Comparison of ENCODE assay signal across 21 cellular contexts in the genomic region with DNA sequence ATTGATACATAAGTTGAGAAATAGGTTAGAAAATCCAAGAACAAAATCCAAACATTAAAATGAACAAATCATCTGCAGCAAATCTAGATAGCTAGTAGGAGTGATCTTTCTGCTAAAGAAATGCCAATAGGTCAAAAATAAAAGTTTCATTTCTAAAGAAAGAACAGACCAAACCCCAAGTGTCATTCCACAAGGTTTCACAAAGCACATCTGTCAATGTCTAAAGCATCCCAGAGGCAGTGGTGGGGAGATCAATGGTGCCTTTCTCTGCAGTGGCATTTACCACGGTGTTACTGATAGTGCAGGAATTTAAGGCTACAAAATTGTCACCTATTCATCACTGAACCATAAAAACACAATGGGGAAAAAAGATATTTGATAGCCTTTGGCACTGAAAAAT.
DNase-seq lines count a peak whose midpoint lies in the region; ATAC-seq, FAIRE-seq and TF ChIP-seq lines count a peak whose summit lies in the region.
"Had no signal": no experiment of that assay in that cellular context is flagged by ENCODE, and none has a peak within 500 bp of the region (broad histone marks: within the 10 kb centered on the region; RNA-seq: fewer than 3 reads in every experiment).

No MANE protein-coding gene starts in this region.

- POLR2A ChIA-PET in PC-3 (lab: Charles Lee; ENCODE audit: unreplicated experiment): interaction anchor here (0.6 kb wide), 1 partner anchor 469 kb away, joined by 3 read pairs; no protein-coding TSS in a partner anchor
- POLR2A ChIA-PET in A673 (lab: Charles Lee; ENCODE audit: low non-redundant PET): no interaction called here

- H3K23ac ChIP-seq in neuronal stem cell (ENCODE audit: low read depth, low read length, poor library complexity): no peak overlapping the region

- no peak overlapping the region for H2AFZ ChIP-seq in PC-3 (ENCODE audit: low read length)
- no peak overlapping the region for H2AFZ ChIP-seq in neuronal stem cell (ENCODE audit: low read length)

- H3K9ac ChIP-seq in PC-3 (ENCODE audit: low read length) (no peak overlapping the region), neuronal stem cell (ENCODE audit: low read depth, low read length, poor library complexity) (no peak overlapping the region)

- H4K91ac ChIP-seq in neuronal stem cell (ENCODE audit: low read depth, low read length, poor library complexity): no peak overlapping the region

- H3K14ac ChIP-seq in neuronal stem cell (ENCODE audit: low read length): no peak overlapping the region

- H3K4me2 ChIP-seq in PC-3 (ENCODE audit: low read length) (peak overlapping the region; percentile 25), neuronal stem cell (ENCODE audit: insufficient read depth, low read length, poor library complexity, severe bottlenecking) (no peak overlapping the region)

- H3K27ac ChIP-seq in PC-3 (ENCODE audit: low read length) (peak overlapping the region; percentile 16), mesodermal cell (ENCODE audit: low read depth, low read length, severe bottlenecking) (peak overlapping the region; percentile 52), A673 (ENCODE audit: low read depth, low read length, poor library complexity, severe bottlenecking) (no peak overlapping the region), tibial artery (no peak overlapping the region), neuronal stem cell (replicated peaks; ENCODE audit: low read length) (no peak overlapping the region)
- H3K27ac ChIP-seq: ascending aorta, esophagus muscularis mucosa, VCaP had no signal

- H3F3A ChIP-seq in PC-3 (ENCODE audit: low read length, unreplicated experiment): no peaks in the 10 kb centered on the region

- H2BK120ac ChIP-seq in neuronal stem cell (ENCODE audit: low read depth, low read length): no peak overlapping the region

- H3K4me1 ChIP-seq in PC-3 (ENCODE audit: insufficient read depth, low read length) (peaks cover 22% of the 10 kb centered on the region), mesodermal cell (ENCODE audit: control insufficient read depth, insufficient read depth, low read length, poor library complexity, severe bottlenecking) (peaks cover 12% of the 10 kb centered on the region), A673 (ENCODE audit: insufficient read depth, low read length, poor library complexity, severe bottlenecking) (no peaks in the 10 kb centered on the region), tibial artery (no peaks in the 10 kb centered on the region), neuronal stem cell (ENCODE audit: control insufficient read depth in 2 of 2, insufficient read depth in 1 of 2, low read depth in 1 of 2, low read length in 2 of 2) (peaks cover 2 to 8% of the 10 kb centered on the region in 2 donors)
- H3K4me1 ChIP-seq: ascending aorta had no signal

- no peak for TF ChIP-seq POLR2A in GM12892 (IDR thresholded peaks at IDR 0.05; ENCODE audit: low read depth, low read length)

- H3K36me3 ChIP-seq in PC-3 (ENCODE audit: low read depth, low read length) (no peaks in the 10 kb centered on the region; the same call in 1 of the 2 replicates), mesodermal cell (ENCODE audit: control insufficient read depth, insufficient read depth, low read length) (no peaks in the 10 kb centered on the region), A673 (ENCODE audit: insufficient read depth, low read length, poor library complexity, severe bottlenecking) (no peaks in the 10 kb centered on the region), tibial artery (no peaks in the 10 kb centered on the region), neuronal stem cell (replicated peaks in 1 of 2; ENCODE audit: control insufficient read depth in 2 of 2, insufficient read depth in 2 of 2, low read length in 2 of 2) (no peaks in the 10 kb centered on the region)
- H3K36me3 ChIP-seq: ascending aorta, esophagus muscularis mucosa had no signal

- H3K4ac ChIP-seq in neuronal stem cell (ENCODE audit: low read length): no peak overlapping the region

- no peak overlapping the region for H3K18ac ChIP-seq in neuronal stem cell (ENCODE audit: low read length)

- no CpG with 5 or more reads among the region's 1 CpG for WGBS in mesodermal cell (ENCODE audit: insufficient coverage in 2 of 2), 2 experiments
- WGBS in neuronal stem cell (ENCODE audit: extremely low coverage in 2 of 2, insufficient read length in 2 of 2, insufficient replicate concordance in 1 of 2), 2 donors: no CpG with 5 or more reads among the region's 1 CpG

- peaks cover 61% of the 10 kb centered on the region for H3K79me2 ChIP-seq in PC-3 (ENCODE audit: low read length)

- no peak overlapping the region for H2BK12ac ChIP-seq in neuronal stem cell (ENCODE audit: low read length)

- no peak overlapping the region for H2AK5ac ChIP-seq in neuronal stem cell (ENCODE audit: low read depth, low read length)

- DNase-seq in PC-3 (peak; percentile 39), GM12892 (ENCODE audit: insufficient read length) (no peak), A673 (ENCODE audit: low spot score) (no peak), tibial artery (no peak), neuronal stem cell (ENCODE audit: low spot score) (no peak)
- DNase-seq: activated CD4-positive, alpha-beta memory T cell treated with anti-CD3 and anti-CD28 coated beads, Interleukin-2, amount 10 ng/mL, durations not matched to agents 7 days and 5 days; activated naive CD4-positive, alpha-beta T cell treated with anti-CD3 and anti-CD28 coated beads, Interleukin-2, amount 50 U/mL, for 16 hours; activated T-cell treated with anti-CD3 and anti-CD28 coated beads, Interleukin-2, amount 50 U/mL, for 24 hours; CD4-positive, CD25-positive, alpha-beta regulatory T cell; KG1; left colon; NCI-H2081 treated with DMSO at 0.1 percent for 48 hours; NCI-H510A treated with DMSO at 0.1 percent for 48 hours; retina; stimulated activated CD4-positive, alpha-beta T cell treated with anti-CD3 and anti-CD28 coated beads, Interleukin-15, amount 100 ng/mL, for 24 hours had no signal

- H3K4me3 ChIP-seq in GM08714 (ENCODE audit: low read length): peak overlapping the region; percentile 39; the same call in 1 of the 2 replicates
- no peak overlapping the region for H3K4me3 ChIP-seq in PC-3 (ENCODE audit: low read length)
- no peak overlapping the region for H3K4me3 ChIP-seq in mesodermal cell (ENCODE audit: extremely low read depth, insufficient read depth, low read length, poor library complexity, severe bottlenecking)
- H3K4me3 ChIP-seq in A673 (ENCODE audit: low read depth, low read length, poor library complexity, severe bottlenecking): no peak overlapping the region
- no peak overlapping the region for H3K4me3 ChIP-seq in tibial artery
- no peak overlapping the region for H3K4me3 ChIP-seq in neuronal stem cell (ENCODE audit: low read length in 2 of 2)
- H3K4me3 ChIP-seq: ascending aorta, esophagus muscularis mucosa had no signal

- no peaks in the 10 kb centered on the region for H3K27me3 ChIP-seq in PC-3 (ENCODE audit: low read length)
- H3K27me3 ChIP-seq in A673 (replicated peaks; ENCODE audit: insufficient read depth, low read depth, low read length, poor library complexity): no peaks in the 10 kb centered on the region
- no peaks in the 10 kb centered on the region for H3K27me3 ChIP-seq in tibial artery
- no peaks in the 10 kb centered on the region for H3K27me3 ChIP-seq in neuronal stem cell (ENCODE audit: control insufficient read depth in 3 of 3, insufficient read depth in 3 of 3, low read depth in 1 of 3, low read length in 3 of 3)
- H3K27me3 ChIP-seq: ascending aorta, esophagus muscularis mucosa had no signal

- CTCF ChIA-PET in PC-3 (lab: Charles Lee): interaction anchor here (0.6 to 2.2 kb wide), 5 partner anchors 54 to 307 kb away, joined by 4 to 20 read pairs (median 15); no protein-coding TSS in a partner anchor
- CTCF ChIA-PET in A673 (lab: Charles Lee): interaction anchor here (0.6 kb wide), 1 partner anchor 74 kb away, joined by 4 read pairs; no protein-coding TSS in a partner anchor

- no peak for TF ChIP-seq CTCF in PC-3 (conservative IDR thresholded peaks at IDR 0.05; ENCODE audit: low read depth, low read length)
- no peak for TF ChIP-seq CTCF in A673 (conservative IDR thresholded peaks at IDR 0.05; ENCODE audit: low read depth, low read length)
- no peak for TF ChIP-seq CTCF in tibial artery (IDR thresholded peaks at IDR 0.05)

- ATAC-seq in GM19467 (IDR thresholded peaks at IDR 0.05; ENCODE audit: unreplicated experiment): peak; percentile 34
- ATAC-seq in PC-3: no peak

- intact Hi-C loops in PC-3 (cut with micrococcal nuclease) (loop anchor here (2.0 to 5.0 kb wide), 4 partner anchors 92 to 550 kb away; no protein-coding TSS in a partner anchor), A673 (cut with micrococcal nuclease; ENCODE audit: unreplicated experiment) (loop anchor here (5.0 to 10.0 kb wide), 2 partner anchors 328 to 360 kb away; no protein-coding TSS in a partner anchor), tibial artery (cut with DNase I; ENCODE audit: low total_unique reads) (loop anchor here (10.0 kb wide), 1 partner anchor 358 kb away; no protein-coding TSS in a partner anchor)

- no peak overlapping the region for H2BK5ac ChIP-seq in neuronal stem cell (ENCODE audit: low read length)

- H3K9me2 ChIP-seq in PC-3 (replicated peaks; ENCODE audit: low read length): no peaks in the 10 kb centered on the region

- H3K9me3 ChIP-seq in PC-3 (ENCODE audit: low read length): no peaks in the 10 kb centered on the region
- no peaks in the 10 kb centered on the region for H3K9me3 ChIP-seq in mesodermal cell (ENCODE audit: control insufficient read depth, low read length)
- H3K9me3 ChIP-seq in A673 (ENCODE audit: low read depth, low read length, poor library complexity, severe bottlenecking): no peaks in the 10 kb centered on the region
- no peaks in the 10 kb centered on the region for H3K9me3 ChIP-seq in tibial artery
- no peaks in the 10 kb centered on the region for H3K9me3 ChIP-seq in neuronal stem cell (replicated peaks in 1 of 2; ENCODE audit: control insufficient read depth in 2 of 2, insufficient read depth in 1 of 2, low read depth in 1 of 2, low read length in 2 of 2)
- H3K9me3 ChIP-seq: ascending aorta, esophagus muscularis mucosa had no signal

- no peak for FAIRE-seq in GM12892 (lab: Jason Lieb, UNC)

- H2BK15ac ChIP-seq in neuronal stem cell (ENCODE audit: low read length): no peak overlapping the region

- no peak overlapping the region for H4K8ac ChIP-seq in neuronal stem cell (ENCODE audit: low read depth, low read length)

- BruUV-seq in PC-3 (replicated peaks; lab: Mats Ljungman, UMichigan): no TSS peak
- BruUV-seq in A673 (replicated peaks; lab: Mats Ljungman, UMichigan): no TSS peak

- H4K20me1 ChIP-seq in PC-3 (ENCODE audit: low read length): no peaks in the 10 kb centered on the region

- H3K79me1 ChIP-seq in neuronal stem cell (ENCODE audit: low read depth, low read length): peaks cover 2% of the 10 kb centered on the region

Comparison
In these comparisons a context has a peak if more than half of its experiments do, and no peak if none do; other contexts are left out.
1. H3K27ac ChIP-seq: peak in PC-3 (single experiment) and mesodermal cell (single experiment); none in A673 (single experiment), tibial artery (0 of 2) and neuronal stem cell (single experiment).